ENCODE assay signal across 22 cellular contexts in the genomic region with DNA sequence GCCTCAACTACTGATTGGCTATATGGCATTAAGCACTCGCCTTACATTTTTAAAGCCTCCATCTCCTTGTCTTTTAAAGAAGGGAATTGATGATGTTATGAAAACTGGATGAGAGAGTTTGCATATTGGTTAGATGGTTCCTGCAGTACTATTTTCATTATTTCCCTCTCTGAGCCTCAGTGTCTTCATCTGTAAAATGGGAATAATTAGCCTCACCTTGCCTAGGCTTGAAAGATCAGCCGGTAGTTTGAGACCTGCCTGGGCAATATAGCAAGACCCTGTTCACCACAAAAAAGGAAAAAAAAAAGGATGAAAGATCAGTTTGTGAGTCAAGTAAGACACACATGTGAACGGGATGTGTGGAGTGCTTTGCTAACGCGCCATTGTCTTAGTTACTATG. TPM values are rescaled to one million over a fixed set of nuclear protein-coding genes. Genes with fewer than 3 reads are reported as not detected.
A peak's percentile ranks its signal among the peaks of the same experiment; 100 is the strongest.
DNase-seq lines count a peak whose midpoint lies in the region; ATAC-seq, FAIRE-seq and TF ChIP-seq lines count a peak whose summit lies in the region.
"Had no signal": no experiment of that assay in that cellular context is flagged by ENCODE, and none has a peak within 500 bp of the region (broad histone marks: within the 10 kb centered on the region; RNA-seq: fewer than 3 reads in every experiment).

No MANE protein-coding gene starts in this region.

- no peaks in the 10 kb centered on the region for H3K36me3 Mint-ChIP-seq in CD8-positive, alpha-beta memory T cell
- no peaks in the 10 kb centered on the region for H3K36me3 Mint-ChIP-seq in progenitor cell of endocrine pancreas (ENCODE audit: insufficient read depth)

- H3K9me3 ChIP-seq in CD8-positive, alpha-beta memory T cell (ENCODE audit: low read length): no peaks in the 10 kb centered on the region
- H3K9me3 ChIP-seq in H1 (ENCODE audit: insufficient read depth in 2 of 2, low read depth in 1 of 2, low read length in 1 of 2): no peaks in the 10 kb centered on the region

- no peaks in the 10 kb centered on the region for H3K79me1 ChIP-seq in H1 (ENCODE audit: low read depth, low read length)

- TF ChIP-seq POLR2A in GM12892 (IDR thresholded peaks at IDR 0.05; ENCODE audit: low read depth, low read length) (no peak), H1 (IDR thresholded peaks at IDR 0.05; ENCODE audit: control extremely low read depth in 1 of 2, low read depth in 2 of 2, low read length in 2 of 2) (no peak), GM12891 (IDR thresholded peaks at IDR 0.05; ENCODE audit: low read depth, low read length) (no peak)

- H3K18ac ChIP-seq in H1 (ENCODE audit: extremely low read depth, low read length): no peak overlapping the region

- no peak overlapping the region for H2BK5ac ChIP-seq in H1 (ENCODE audit: low read depth, low read length)

- no peak overlapping the region for H4K91ac ChIP-seq in H1 (replicated peaks; ENCODE audit: insufficient read length, low read length)

- H3K4me1 ChIP-seq in CD8-positive, alpha-beta memory T cell (ENCODE audit: insufficient read depth, low read length): peaks cover 8% of the 10 kb centered on the region
- no peaks in the 10 kb centered on the region; a peak in 1 of 7 replicates for H3K4me1 ChIP-seq in H1 (replicated peaks in 1 of 4; ENCODE audit: control insufficient read depth in 3 of 4, insufficient read depth in 4 of 4, low read length in 3 of 4)

- H4K8ac ChIP-seq in H1 (ENCODE audit: extremely low read depth, insufficient read depth, low read length): no peak overlapping the region

- no peak overlapping the region for H2BK120ac ChIP-seq in H1 (replicated peaks; ENCODE audit: low read depth, low read length)

- ATAC-seq in HG02981 (IDR thresholded peaks at IDR 0.05; ENCODE audit: unreplicated experiment): no peak
- ATAC-seq: GM12878 had no signal

- no peak overlapping the region for H3K27ac ChIP-seq in CD8-positive, alpha-beta memory T cell (ENCODE audit: low read depth, low read length)
- H3K27ac ChIP-seq in H1 (ENCODE audit: low read depth, low read length): no peak overlapping the region
- H3K27ac ChIP-seq: C4-2B, HL-60 had no signal

- no peak overlapping the region for H2BK12ac ChIP-seq in H1 (ENCODE audit: low read depth, low read length)

- no peak overlapping the region for H3K23ac ChIP-seq in H1 (ENCODE audit: insufficient read length)

- H2BK15ac ChIP-seq in H1 (ENCODE audit: low read length): no peak overlapping the region

- TF ChIP-seq EP300 in H1 (IDR thresholded peaks at IDR 0.05; ENCODE audit: borderline replicate concordance in 1 of 2, low read depth in 2 of 2, low read length in 2 of 2): no peak

- no peak for TF ChIP-seq CTCF in H1 (IDR thresholded peaks at IDR 0.05; ENCODE audit: control extremely low read depth in 1 of 3, insufficient read depth in 1 of 3, low read depth in 1 of 3, low read length in 3 of 3)
- no peak for TF ChIP-seq CTCF in progenitor cell of endocrine pancreas (IDR thresholded peaks at IDR 0.05; ENCODE audit: unreplicated experiment)

- no peak for TF ChIP-seq RAD21 in H1 (IDR thresholded peaks at IDR 0.05 in 1 of 2, conservative IDR thresholded peaks at IDR 0.05 in 1 of 2; ENCODE audit: low read depth in 2 of 2, low read length in 2 of 2)

- peak overlapping the region in 6 of 7 donors; percentile 14 to 99 (median 30) for H3K4me3 Mint-ChIP-seq in CD8-positive, alpha-beta memory T cell
- no peak overlapping the region for H3K4me3 Mint-ChIP-seq in progenitor cell of endocrine pancreas (ENCODE audit: low read depth)

- POLR2A ChIA-PET in CD8-positive, alpha-beta memory T cell (lab: Charles Lee): no interaction called here
- POLR2A ChIA-PET in H1 (lab: Charles Lee; ENCODE audit: partially characterized antibody): no interaction called here

- no peak overlapping the region for H3K4me2 ChIP-seq in H1 (ENCODE audit: insufficient read depth in 1 of 2, low read depth in 2 of 2, low read length in 2 of 2)

- no peak overlapping the region for H3K27ac Mint-ChIP-seq in CD8-positive, alpha-beta memory T cell
- peak overlapping the region; percentile 45 for H3K27ac Mint-ChIP-seq in progenitor cell of endocrine pancreas
- H3K27ac Mint-ChIP-seq: CD4-positive, alpha-beta T cell; H9 had no signal

- no peak overlapping the region for H3K4me3 ChIP-seq in CD8-positive, alpha-beta memory T cell (ENCODE audit: low read length)
- H3K4me3 ChIP-seq in H1 (ENCODE audit: extremely low read depth in 1 of 4, insufficient read depth in 2 of 4, low read depth in 3 of 4, low read length in 4 of 4): no peak overlapping the region
- H3K4me3 ChIP-seq: GM12878 had no signal

- CTCF ChIA-PET in CD8-positive, alpha-beta memory T cell (lab: Charles Lee): interaction anchor here (1.2 to 3.0 kb wide), 2 partner anchors 30 to 34 kb away, joined by 3 to 14 read pairs; a partner anchor contains a TSS
- CTCF ChIA-PET in H1 (lab: Charles Lee; ENCODE audit: partially characterized antibody): interaction anchor here (1.1 to 7.2 kb wide), 21 partner anchors 8 to 398 kb away, joined by 3 to 89 read pairs (median 8); a partner anchor contains a TSS

- H2BK20ac ChIP-seq in H1 (ENCODE audit: low read length): no peak overlapping the region

- H3K4me1 Mint-ChIP-seq in CD8-positive, alpha-beta memory T cell: peaks cover 17 to 27% (median 26%) of the 10 kb centered on the region in 3 donors
- H3K4me1 Mint-ChIP-seq in progenitor cell of endocrine pancreas (ENCODE audit: low read depth): peaks cover 4% of the 10 kb centered on the region

- H3K27me3 Mint-ChIP-seq in CD8-positive, alpha-beta memory T cell: peaks cover 4 to 19% of the 10 kb centered on the region in 2 donors
- peaks cover 39% of the 10 kb centered on the region for H3K27me3 Mint-ChIP-seq in progenitor cell of endocrine pancreas

- H3K14ac ChIP-seq in H1 (ENCODE audit: insufficient read length): no peak overlapping the region

- DNase-seq in CD8-positive, alpha-beta memory T cell: no peak
- no peak for DNase-seq in GM12892 (ENCODE audit: insufficient read length)
- DNase-seq in H1 (ENCODE audit: low read depth in 1 of 2, low spot score in 2 of 2): no peak
- DNase-seq in progenitor cell of endocrine pancreas (ENCODE audit: low spot score, unreplicated experiment): no peak
- DNase-seq in GM12891 (ENCODE audit: insufficient read length, low spot score): no peak
- no peak for DNase-seq in DMS53 (lab: John Stamatoyannopoulos, UW)
- DNase-seq: ACHN; CD4-positive, alpha-beta T cell; DMS153; DMS79 treated with DMSO at 0.1 percent for 48 hours; GF-D8; GOT3; H9; IMR-90; Karpas-422; KBM-7 had no signal

- H3K9ac ChIP-seq in H1 (replicated peaks in 1 of 4; ENCODE audit: extremely low read depth in 1 of 4, low read depth in 3 of 4, low read length in 3 of 4): no peak overlapping the region

- peaks cover 9% of the 10 kb centered on the region for H3K27me3 ChIP-seq in CD8-positive, alpha-beta memory T cell (ENCODE audit: insufficient read depth, low read length, poor library complexity, severe bottlenecking)
- H3K27me3 ChIP-seq in H1 (replicated peaks in 1 of 4; ENCODE audit: control insufficient read depth in 3 of 4, extremely low read depth in 1 of 4, insufficient read depth in 3 of 4, low read length in 3 of 4): peaks cover 0 to 6% (median 5%) of the 10 kb centered on the region in 4 experiments; a peak in 6 of 7 replicates

- FAIRE-seq in GM12892 (lab: Jason Lieb, UNC) (peak; percentile 57), H1 (lab: Jason Lieb, UNC) (no peak), GM12891 (lab: Jason Lieb, UNC) (no peak)
- FAIRE-seq: A204.1, GM12878, GM18507 had no signal

- no peaks in the 10 kb centered on the region for H4K20me1 ChIP-seq in H1 (replicated peaks in 1 of 2; ENCODE audit: control insufficient read depth in 1 of 2, insufficient read depth in 2 of 2, low read length in 2 of 2)

- no peaks in the 10 kb centered on the region for H3K79me2 ChIP-seq in H1 (ENCODE audit: control insufficient read depth in 1 of 2, insufficient read depth in 2 of 2, low read length in 2 of 2)

- no peak overlapping the region for H3K4ac ChIP-seq in H1 (replicated peaks; ENCODE audit: insufficient read length, low read depth, low read length)

- no peak overlapping the region for H3K56ac ChIP-seq in H1 (replicated peaks; ENCODE audit: insufficient read length, low read depth, low read length)

- H3K36me3 ChIP-seq in CD8-positive, alpha-beta memory T cell (ENCODE audit: insufficient read depth, low read length): no peaks in the 10 kb centered on the region
- H3K36me3 ChIP-seq in H1 (ENCODE audit: control insufficient read depth in 2 of 4, insufficient read depth in 4 of 4, low read length in 3 of 4): no peaks in the 10 kb centered on the region

- peaks cover 5% of the 10 kb centered on the region; the same call in 1 of the 2 replicates for H3K23me2 ChIP-seq in H1 (ENCODE audit: low read depth, low read length)

- WGBS in H1 (ENCODE audit: extremely low coverage in 1 of 2, insufficient coverage in 1 of 2, insufficient read length in 1 of 2, insufficient replicate concordance in 2 of 2, low coverage in 1 of 2, low lambda C conversion rate in 2 of 2, missing lambda C conversion rate in 1 of 2), 2 experiments: 95% methylated on average over 5 of the region's 5 CpGs; no CpG with 5 or more reads in 1 of the 2 experiments

- no peak overlapping the region for H4K5ac ChIP-seq in H1 (ENCODE audit: insufficient read length, low read depth, low read length)

- no peak overlapping the region for H2AFZ ChIP-seq in H1 (ENCODE audit: low read length)

- no peak overlapping the region for H2AK5ac ChIP-seq in H1 (ENCODE audit: low read depth, low read length)

- H3K9me3 Mint-ChIP-seq in CD8-positive, alpha-beta memory T cell: no peaks in the 10 kb centered on the region
- H3K9me3 Mint-ChIP-seq in progenitor cell of endocrine pancreas (ENCODE audit: low read depth): no peaks in the 10 kb centered on the region
- H3K9me3 Mint-ChIP-seq: CD4-positive, alpha-beta T cell; H9 had no signal

TF ChIP-seq in H1, 55 proteins besides CTCF, POLR2A, EP300 and RAD21 (continues in another document):
- no peak for TF ChIP-seq CREB1 (IDR thresholded peaks at IDR 0.05)

TF ChIP-seq in GM12891, 5 proteins besides CTCF, POLR2A, EP300 and RAD21 (continues in another document):
- TF ChIP-seq POU2F2 (IDR thresholded peaks at IDR 0.05; ENCODE audit: low read depth, low read length) (no peak), SPI1 (IDR thresholded peaks at IDR 0.05; ENCODE audit: low read depth, low read length) (no peak)

RNA-seq across cellular contexts. Expression of a gene that starts 35.0 kb away (rescaled TPM):
- 10 to 100 TPM; 17.7 to 18.1 TPM for total RNA-seq in CD8-positive, alpha-beta memory T cell
- polyA plus RNA-seq in CD8-positive, alpha-beta memory T cell: 22.4 TPM
- 1.8 TPM for polyA plus RNA-seq in GM12892 (2012; ENCODE audit: missing spikeins)
- 10.6 and 11.2 TPM in 2 replicates for total RNA-seq in H1 (2021; fragmentation: NEBNext Ultra II Directional; extraction: Animal tissue kit (Norgen Biotek cat#: 25700))
- polyA plus RNA-seq in H1 (2011; rRNA removed): 4.6 and 9.5 TPM in 2 replicates
- polyA plus RNA-seq in H1 (2011; cell fraction: cytosol; rRNA removed): 3.9 TPM
- 7.5 TPM for polyA plus RNA-seq in H1 (2011; cell fraction: nucleus; rRNA removed)
- polyA plus RNA-seq in H1 (2012, experiment 1 of 2): 7.6 to 13.4 TPM (median 11.0 TPM) in 4 replicates
- polyA plus RNA-seq in H1 (2012, experiment 2 of 2): 12.3 TPM
- 9.2 TPM for polyA plus RNA-seq in H1 (2013, experiment 1 of 2)
- 10.8 TPM for polyA plus RNA-seq in H1 (2013, experiment 2 of 2)
- polyA minus RNA-seq in H1 (2011; rRNA and poly(A)+ RNA removed): 4.5 and 5.6 TPM in 2 replicates
- 14.2 TPM for polyA minus RNA-seq in H1 (2011; cell fraction: cytosol; rRNA and poly(A)+ RNA removed)
- 10.0 TPM for polyA minus RNA-seq in H1 (2011; cell fraction: nucleus; rRNA and poly(A)+ RNA removed)
- total RNA-seq in progenitor cell of endocrine pancreas: 12.8 and 14.0 TPM in 2 replicates
- polyA plus RNA-seq in GM12891 (2012; ENCODE audit: low read depth, missing spikeins): 4.0 TPM
